1 cellular context compared by ENCODE assay signal in genomic region chr18:54734059-54734458, GRCh38.
TF ChIP-seq lines count a peak whose summit lies in the region.

No MANE protein-coding gene starts in this region.

TF ChIP-seq in H1, 55 proteins besides CTCF, POLR2A, EP300 and RAD21 (continued from another document):
- TF ChIP-seq CHD7 (IDR thresholded peaks at IDR 0.05; ENCODE audit: insufficient replicate concordance, low read length) (no peak), CREB1 (IDR thresholded peaks at IDR 0.05) (no peak), RBBP5 (IDR thresholded peaks at IDR 0.05; ENCODE audit: borderline replicate concordance, low read depth, low read length) (no peak), TCF12 (IDR thresholded peaks at IDR 0.05; ENCODE audit: low read depth, low read length) (no peak), SIX5 (IDR thresholded peaks at IDR 0.05; ENCODE audit: low read depth, low read length) (no peak), KDM5A (IDR thresholded peaks at IDR 0.05; ENCODE audit: low read length) (no peak), CBX5 (IDR thresholded peaks at IDR 0.05; ENCODE audit: low read depth, low read length) (no peak), EGR1 (IDR thresholded peaks at IDR 0.05; ENCODE audit: borderline replicate concordance, low read depth, low read length) (no peak), CBX8 (IDR thresholded peaks at IDR 0.05; ENCODE audit: borderline replicate concordance, low read depth, low read length) (no peak), NANOG (IDR thresholded peaks at IDR 0.05; ENCODE audit: insufficient read depth, low read depth, low read length, poor library complexity, severe bottlenecking) (no peak), USF2 (IDR thresholded peaks at IDR 0.05; ENCODE audit: low read length) (no peak), SAP30 (IDR thresholded peaks at IDR 0.05; ENCODE audit: insufficient read depth, insufficient replicate concordance, low read length) (no peak)
TF ChIP-seq in H1: peak in this region for 0.
